In the genomic region with DNA sequence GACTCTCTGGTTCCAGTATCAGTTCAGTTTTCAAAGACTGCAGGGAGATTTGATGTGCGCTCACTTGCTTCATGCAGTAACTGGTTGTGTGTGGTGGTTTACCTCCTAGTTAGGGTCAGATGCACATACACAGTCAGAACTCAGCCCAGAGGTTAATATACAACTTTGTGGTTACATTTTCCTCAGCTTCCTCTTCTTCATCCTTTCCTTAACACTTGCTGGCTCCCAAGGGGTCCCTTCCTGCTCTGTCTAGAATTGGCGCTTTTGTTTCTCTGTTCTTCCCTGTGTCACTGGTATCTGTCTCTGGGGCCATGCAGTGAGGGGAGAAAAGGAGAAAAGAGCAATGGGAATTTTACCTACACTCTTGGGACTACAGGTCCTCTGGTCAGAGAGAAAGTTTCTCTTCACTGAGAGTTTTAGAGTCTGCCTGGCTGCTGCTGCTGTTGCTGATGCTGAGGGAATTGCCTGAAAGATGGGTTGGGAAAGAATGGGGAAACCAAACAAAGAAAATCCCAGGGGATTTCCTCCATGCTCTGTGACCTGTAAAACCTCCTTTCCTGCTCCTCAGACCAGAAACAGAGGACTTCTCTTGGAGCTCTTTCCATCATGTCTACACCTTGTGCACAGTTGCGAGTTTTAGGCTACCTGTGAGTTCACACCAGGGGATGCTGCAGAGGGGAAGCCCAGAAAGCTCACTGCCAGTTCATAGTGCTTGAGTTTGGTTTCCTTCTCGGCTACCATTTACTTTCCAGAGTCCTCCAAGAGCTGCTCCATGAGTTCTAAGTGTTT, we compare ENCODE assay signal across 10 cellular contexts.
DNase-seq lines count a peak whose midpoint lies in the region; ATAC-seq lines count a peak whose summit lies in the region.
"Had no signal": no experiment of that assay in that cellular context is flagged by ENCODE, and none has a peak within 500 bp of the region (broad histone marks: within the 10 kb centered on the region; RNA-seq: fewer than 3 reads in every experiment).

No MANE protein-coding gene starts in this region.

- ATAC-seq in GM19035 (IDR thresholded peaks at IDR 0.05; ENCODE audit: unreplicated experiment) (peak; percentile 67), GM21825 (IDR thresholded peaks at IDR 0.05; ENCODE audit: unreplicated experiment) (peak; percentile 86), HG03439 (IDR thresholded peaks at IDR 0.05; ENCODE audit: unreplicated experiment) (peak; percentile 53)
- ATAC-seq: heart right ventricle had no signal

- DNase-seq in renal cortical epithelial cell (ENCODE audit: low read depth) (peak; percentile 49), foreskin melanocyte (no peak), AML-193 (lab: John Stamatoyannopoulos, UW) (no peak)
- no peak for DNase-seq in stimulated activated CD4-positive, alpha-beta T cell treated with anti-CD3 and anti-CD28 coated beads, Interleukin-1b, Interleukin-23, amount 100 ng/mL, for 48 hours
- DNase-seq: cortex of kidney, heart right ventricle, NCI-H524 had no signal
